Comparison of ENCODE assay signal across 8 cellular contexts in genomic region chr19:37466277-37466797, GRCh38.
DNase-seq lines count a peak whose midpoint lies in the region; ATAC-seq and TF ChIP-seq lines count a peak whose summit lies in the region.

No MANE protein-coding gene starts in this region.

- TF ChIP-seq CTCF in GM12865 (IDR thresholded peaks at IDR 0.05; ENCODE audit: insufficient read depth, low read depth, low read length, missing control alignments): no peak
- TF ChIP-seq CTCF in WI38 (IDR thresholded peaks at IDR 0.05; ENCODE audit: low read depth, low read length): no peak
- no peak for TF ChIP-seq CTCF in fibroblast of pulmonary artery (IDR thresholded peaks at IDR 0.05; ENCODE audit: low read length, missing control alignments)
- no peak for TF ChIP-seq CTCF in retinal pigment epithelial cell (conservative IDR thresholded peaks at IDR 0.05; ENCODE audit: low read depth, low read length)

- DNase-seq in GM12865 (ENCODE audit: low read depth) (no peak), fibroblast of pulmonary artery (ENCODE audit: low read depth) (peak; percentile 42), retinal pigment epithelial cell (ENCODE audit: low read depth) (no peak)
- no peak for DNase-seq in effector CD4-positive, alpha-beta T cell

- H3K4me3 ChIP-seq in GM12865 (ENCODE audit: low read depth, low read length): peak overlapping the region; percentile 68
- H3K4me3 ChIP-seq in WI38 (ENCODE audit: low read depth, low read length): peak overlapping the region; percentile 85
- H3K4me3 ChIP-seq in fibroblast of pulmonary artery (replicated peaks; ENCODE audit: low read depth, low read length): peak overlapping the region; percentile 92
- H3K4me3 ChIP-seq in retinal pigment epithelial cell (ENCODE audit: low read length): peak overlapping the region; percentile 87

- ATAC-seq in GM18520 (IDR thresholded peaks at IDR 0.05; ENCODE audit: unreplicated experiment) (no peak), HG03135 (IDR thresholded peaks at IDR 0.05; ENCODE audit: unreplicated experiment) (no peak), HG02759 (IDR thresholded peaks at IDR 0.05; ENCODE audit: unreplicated experiment) (no peak)
